ENCODE assay signal across 8 cellular contexts in genomic region chr5:172454355-172455086, GRCh38. TPM values are rescaled to one million over a fixed set of nuclear protein-coding genes. Genes with fewer than 3 reads are reported as not detected.
DNase-seq lines count a peak whose midpoint lies in the region; ATAC-seq and TF ChIP-seq lines count a peak whose summit lies in the region.

Gene SH3PXD2B (minus strand): TSS chr5:172454525. CDS start chr5:172454352, 173 bp downstream.

- TF ChIP-seq POLR2A in prostate gland (IDR thresholded peaks at IDR 0.05): peak; percentile 19

- H3K9me3 ChIP-seq in right cardiac atrium (ENCODE audit: control insufficient read depth, low read length): no peaks in the 10 kb centered on the region
- H3K9me3 ChIP-seq in prostate gland: no peaks in the 10 kb centered on the region

- peaks cover 1% of the 10 kb centered on the region for H3K4me1 ChIP-seq in right cardiac atrium (ENCODE audit: control insufficient read depth, insufficient read depth, low read length)
- H3K4me1 ChIP-seq in prostate gland (replicated peaks): peaks cover 5% of the 10 kb centered on the region

- H3K27ac ChIP-seq in RWPE1 (peak within 1 kb of the TSS; percentile 97), right cardiac atrium (ENCODE audit: low read length) (peak within 1 kb of the TSS; percentile 55), prostate gland (peak within 1 kb of the TSS; percentile 81 to 85)

- intact Hi-C loops in right cardiac atrium (cut with DNase I): no loop called here
- intact Hi-C loops in prostate gland (cut with DNase I): loop anchor here (5.0 to 10.0 kb wide), 2 partner anchors 42 to 170 kb away; partner anchors contain the start of gene UBTD2

- POLR2A ChIA-PET in RWPE1 (lab: Yijun Ruan, JAX; ENCODE audit: low non-redundant PET): interaction anchor here (0.5 kb wide), 1 partner anchor 268 kb away, joined by 6 read pairs; no protein-coding TSS in a partner anchor

- WGBS in right cardiac atrium: 3% methylated on average over 85 of the region's 90 CpGs
- 4% methylated on average over 43 of the region's 90 CpGs for WGBS in prostate gland

- TF ChIP-seq CTCF in RWPE1 (conservative IDR thresholded peaks at IDR 0.05; ENCODE audit: low read depth) (no peak), prostate gland (IDR thresholded peaks at IDR 0.05) (no peak)

- peak; percentile 79 for DNase-seq in Caki2 (ENCODE audit: low read depth)
- peak; percentile 72 for DNase-seq in RWPE1 (ENCODE audit: low spot score)
- peak; percentile 78 for DNase-seq in astrocyte of the hippocampus (ENCODE audit: low read depth, low spot score)
- DNase-seq in right cardiac atrium: peak; percentile 78 to 88 (median 88)
- DNase-seq in prostate gland (ENCODE audit: low spot score): peak; percentile 39
- DNase-seq in KG1 (lab: John Stamatoyannopoulos, UW): no peak

- H3K27me3 ChIP-seq in right cardiac atrium (ENCODE audit: control insufficient read depth, insufficient read depth): no peaks in the 10 kb centered on the region
- H3K27me3 ChIP-seq in prostate gland (replicated peaks; ENCODE audit: insufficient read depth): no peaks in the 10 kb centered on the region

- in situ Hi-C loops in Caki2 (cut with HindIII; ENCODE audit: low pct_unique_long_range_greater_than_20kb, low sequenced_read_pairs): no loop called here

- H3K4me3 ChIP-seq in right cardiac atrium (ENCODE audit: low read length): peak within 1 kb of the TSS; percentile 87
- peak within 1 kb of the TSS; percentile 80 to 92 for H3K4me3 ChIP-seq in prostate gland

- ATAC-seq in HG02642 (IDR thresholded peaks at IDR 0.05; ENCODE audit: poor library complexity, unreplicated experiment): peak; percentile 56
- peak; percentile 54 to 60 for ATAC-seq in right cardiac atrium
- no peak for ATAC-seq in GM19324 (IDR thresholded peaks at IDR 0.05; ENCODE audit: low FRiP score, unreplicated experiment)

- H3K36me3 ChIP-seq in prostate gland: no peaks in the 10 kb centered on the region

- CTCF ChIA-PET in RWPE1 (lab: Yijun Ruan, JAX): interaction anchor here (5.2 kb wide), 1 partner anchor 16 kb away, joined by 42 read pairs; no protein-coding TSS in a partner anchor

RNA-seq across cellular contexts. Expression of gene SH3PXD2B, which starts in this region (rescaled TPM):
- 14.2 and 25.2 TPM in 2 replicates for total RNA-seq in Caki2 (2014; rRNA removed; shearing (Covaris generic); ENCODE audit: low replicate concordance)
- 10 to 100 TPM in 1 of 4 donors, 1 to 10 TPM in 3; 5.1 to 18.0 (median 9.1) TPM for total RNA-seq in right cardiac atrium
- polyA plus RNA-seq in right cardiac atrium: 2.2 TPM
- 10 to 100 TPM; 15.8 to 38.0 TPM for total RNA-seq in prostate gland
